ENCODE assay signal across 20 cellular contexts in genomic region chr18:59026831-59027410, GRCh38.
A peak's percentile ranks its signal among the peaks of the same experiment; 100 is the strongest.
DNase-seq lines count a peak whose midpoint lies in the region; ATAC-seq and TF ChIP-seq lines count a peak whose summit lies in the region.
"Had no signal": no experiment of that assay in that cellular context is flagged by ENCODE, and none has a peak within 500 bp of the region (broad histone marks: within the 10 kb centered on the region; RNA-seq: fewer than 3 reads in every experiment).

No MANE protein-coding gene starts in this region.

- peak; percentile 22 for DNase-seq in AG20443 (ENCODE audit: low spot score)
- no peak for DNase-seq in coronary artery (ENCODE audit: low spot score)
- no peak for DNase-seq in mesenchymal stem cell
- DNase-seq in HAP-1 (ENCODE audit: low spot score in 2 of 2): no peak
- DNase-seq in NCI-H2107 treated with DMSO at 0.1 percent for 48 hours (lab: John Stamatoyannopoulos, UW; ENCODE audit: unreplicated experiment): no peak
- DNase-seq: BE2C, Calu3, DND-41, Karpas-422, NCI-H1092 treated with DMSO at 0.1 percent for 48 hours, NCI-H1436, NCI-H187, NCI-H526 treated with DMSO at 0.1 percent for 48 hours, SHP77 had no signal

- H3K4me2 ChIP-seq in mesenchymal stem cell (ENCODE audit: low read length, poor library complexity, severe bottlenecking): no peak overlapping the region

- no peak for TF ChIP-seq CTCF in coronary artery (IDR thresholded peaks at IDR 0.05)

- H3K36me3 ChIP-seq in mesenchymal stem cell (ENCODE audit: control insufficient read depth in 1 of 2, insufficient read depth in 2 of 2, low read depth in 1 of 2, low read length in 2 of 2): no peaks in the 10 kb centered on the region
- H3K36me3 ChIP-seq in skeletal muscle tissue (ENCODE audit: control insufficient read depth in 3 of 3, insufficient read depth in 3 of 3, low read length in 3 of 3): no peaks in the 10 kb centered on the region
- H3K36me3 ChIP-seq in HAP-1 (replicated peaks): no peaks in the 10 kb centered on the region
- H3K36me3 ChIP-seq: BE2C had no signal

- H3K79me1 ChIP-seq in mesenchymal stem cell (replicated peaks; ENCODE audit: low read length, poor library complexity, severe bottlenecking): no peaks in the 10 kb centered on the region

- in situ Hi-C loops in HAP-1 (cut with MboI; ENCODE audit: low sequenced_read_pairs): no loop called here

- H4K91ac ChIP-seq in mesenchymal stem cell (ENCODE audit: low read length): no peak overlapping the region

- H3K9ac ChIP-seq in mesenchymal stem cell (ENCODE audit: low read length): no peak overlapping the region
- peak overlapping the region in 1 of 3 donors; percentile 62 for H3K9ac ChIP-seq in skeletal muscle tissue (ENCODE audit: low read depth in 1 of 3, low read length in 3 of 3)

- H3K4ac ChIP-seq in mesenchymal stem cell (ENCODE audit: low read depth in 1 of 2, low read length in 2 of 2): no peak overlapping the region

- H3K27me3 ChIP-seq in mesenchymal stem cell (ENCODE audit: control insufficient read depth in 1 of 2, insufficient read depth in 1 of 2, low read length in 2 of 2) (no peaks in the 10 kb centered on the region), skeletal muscle tissue (ENCODE audit: control insufficient read depth in 3 of 3, insufficient read depth in 3 of 3, low read length in 3 of 3) (no peaks in the 10 kb centered on the region), HAP-1 (ENCODE audit: low read depth) (no peaks in the 10 kb centered on the region)
- H3K27me3 ChIP-seq: BE2C had no signal

- peak overlapping the region; percentile 40 for H2BK15ac ChIP-seq in mesenchymal stem cell (ENCODE audit: low read depth, poor library complexity, severe bottlenecking)

- H2AK5ac ChIP-seq in mesenchymal stem cell (ENCODE audit: low read length, severe bottlenecking): no peak overlapping the region

- no peak overlapping the region for H3K23ac ChIP-seq in mesenchymal stem cell (ENCODE audit: low read length in 2 of 2)

- H3K9me3 ChIP-seq in mesenchymal stem cell (ENCODE audit: control insufficient read depth, low read length) (no peaks in the 10 kb centered on the region), skeletal muscle tissue (ENCODE audit: control insufficient read depth in 3 of 3, low read length in 3 of 3) (no peaks in the 10 kb centered on the region), HAP-1 (no peaks in the 10 kb centered on the region)
- H3K9me3 ChIP-seq: BE2C had no signal

- peaks cover 2% of the 10 kb centered on the region for H3K4me1 ChIP-seq in mesenchymal stem cell (ENCODE audit: control insufficient read depth, insufficient read depth, low read depth, low read length)
- H3K4me1 ChIP-seq in skeletal muscle tissue (ENCODE audit: control insufficient read depth in 3 of 3, insufficient read depth in 3 of 3, low read length in 3 of 3): peaks cover 34 to 43% (median 37%) of the 10 kb centered on the region in 3 donors
- peaks cover 9% of the 10 kb centered on the region; the same call in 1 of the 2 replicates for H3K4me1 ChIP-seq in HAP-1
- H3K4me1 ChIP-seq: BE2C had no signal

- H2BK120ac ChIP-seq in mesenchymal stem cell (ENCODE audit: low read depth, low read length): no peak overlapping the region

- no peak for ATAC-seq in HG02870 (IDR thresholded peaks at IDR 0.05; ENCODE audit: unreplicated experiment)
- no peak for ATAC-seq in GM19467 (IDR thresholded peaks at IDR 0.05; ENCODE audit: unreplicated experiment)
- ATAC-seq: HepG2 had no signal

- H2BK12ac ChIP-seq in mesenchymal stem cell (ENCODE audit: low read length in 2 of 2): no peak overlapping the region

- H2AFZ ChIP-seq in mesenchymal stem cell (ENCODE audit: low read depth, low read length): no peak overlapping the region

- H3K27ac ChIP-seq in coronary artery: peak overlapping the region; percentile 88 to 92
- no peak overlapping the region for H3K27ac ChIP-seq in mesenchymal stem cell (ENCODE audit: low read length, poor library complexity, severe bottlenecking)
- H3K27ac ChIP-seq in skeletal muscle tissue (ENCODE audit: low read depth, low read length): peak overlapping the region; percentile 77
- H3K27ac ChIP-seq: 22Rv1, RWPE1 had no signal

- H4K8ac ChIP-seq in mesenchymal stem cell (ENCODE audit: low read length): no peak overlapping the region

- no peak overlapping the region for H3K14ac ChIP-seq in mesenchymal stem cell (ENCODE audit: low read length in 2 of 2)

- no peak overlapping the region for H3K18ac ChIP-seq in mesenchymal stem cell (ENCODE audit: low read depth in 1 of 2, low read length in 2 of 2)

- H2BK5ac ChIP-seq in mesenchymal stem cell (ENCODE audit: low read depth, low read length, poor library complexity, severe bottlenecking): no peak overlapping the region

- WGBS in mesenchymal stem cell: 90% methylated on average over 11 of the region's 12 CpGs

- H3K4me3 ChIP-seq in coronary artery (no peak overlapping the region), mesenchymal stem cell (ENCODE audit: insufficient read depth in 1 of 2, low read depth in 1 of 2, low read length in 2 of 2) (no peak overlapping the region), skeletal muscle tissue (ENCODE audit: low read length in 3 of 3) (no peak overlapping the region), HAP-1 (no peak overlapping the region)
